In genomic region chr10:124574456-124575070, GRCh38 we compare ENCODE assay signal across 24 cellular contexts.
"Had no signal": no experiment of that assay in that cellular context is flagged by ENCODE, and none has a peak within 500 bp of the region (broad histone marks: within the 10 kb centered on the region; RNA-seq: fewer than 3 reads in every experiment).

No MANE protein-coding gene starts in this region.

- H3K36me3 Mint-ChIP-seq: immature natural killer cell, type B pancreatic cell had no signal

- H3K9me3 Mint-ChIP-seq: activated T-helper 1 cell treated with anti-CD3 and anti-CD28 coated beads, Interleukin-12 subunit alpha, Interleukin-12 subunit beta, Interleukin-2, Interleukin-4 antibody, amounts not matched to agents 30 ng/mL and 10 ng/mL and 1 ng/mL, durations not matched to agents 14 hours and 24 hours and 36 hours; immature natural killer cell; T-helper 1 cell treated with Interleukin-12 subunit alpha and Interleukin-12 subunit beta and Interleukin-4 antibody, amounts not matched to agents 30 μg/mL and 1 μg/mL, for 36 hours; type B pancreatic cell had no signal

- H3K4me1 Mint-ChIP-seq: immature natural killer cell had no signal

- H3K4me2 ChIP-seq: smooth muscle cell had no signal

- H3K36me3 ChIP-seq: brain microvascular endothelial cell, pancreas, uterus had no signal

- H3K27ac Mint-ChIP-seq: activated T-helper 1 cell treated with anti-CD3 and anti-CD28 coated beads, Interleukin-12 subunit alpha, Interleukin-12 subunit beta, Interleukin-2, Interleukin-4 antibody, amounts not matched to agents 30 ng/mL and 10 ng/mL and 1 ng/mL, durations not matched to agents 14 hours and 24 hours and 36 hours; immature natural killer cell; nephron progenitor cell; T-helper 1 cell treated with Interleukin-12 subunit alpha and Interleukin-12 subunit beta and Interleukin-4 antibody, amounts not matched to agents 30 μg/mL and 1 μg/mL, for 36 hours; type B pancreatic cell had no signal

- H3K4me3 ChIP-seq: mucosa of descending colon, pancreas, psoas muscle, smooth muscle cell, uterus had no signal

- ATAC-seq: left lobe of liver, pancreas, psoas muscle had no signal

- H3K4me1 ChIP-seq: pancreas, psoas muscle, uterus had no signal

- DNase-seq: activated CD4-positive, alpha-beta T cell treated with anti-CD3 and anti-CD28 coated beads for 4 hours; activated CD4-positive, alpha-beta T cell treated with anti-CD3 and anti-CD28 coated beads, Interleukin-2, amount 50 U/mL, for 4 hours; activated effector memory CD4-positive, alpha-beta T cell treated with anti-CD3 and anti-CD28 coated beads, Interleukin-2, amount 50 U/mL, for 16 hours; activated naive CD4-positive, alpha-beta T cell treated with anti-CD3 and anti-CD28 coated beads, Interleukin-2, amount 50 U/mL, for 16 hours; activated T-cell treated with anti-CD3 and anti-CD28 coated beads, Interleukin-2, amount 50 U/mL, for 1 hour; amniotic stem cell; brain microvascular endothelial cell; hippocampal formation; immature natural killer cell; nephron progenitor cell; pancreas; psoas muscle; stimulated activated CD4-positive, alpha-beta T cell treated with anti-CD3 and anti-CD28 coated beads, Interleukin-15, amount 100 ng/mL, for 24 hours; stimulated activated naive CD4-positive, alpha-beta T cell treated with Interleukin-2 at 50 U/mL for 16 hours; SW 1271; T-helper 9 cell; uterus had no signal

- H3K4me3 Mint-ChIP-seq: activated T-helper 1 cell treated with anti-CD3 and anti-CD28 coated beads, Interleukin-12 subunit alpha, Interleukin-12 subunit beta, Interleukin-2, Interleukin-4 antibody, amounts not matched to agents 30 ng/mL and 10 ng/mL and 1 ng/mL, durations not matched to agents 14 hours and 24 hours and 36 hours; immature natural killer cell; nephron progenitor cell; T-helper 1 cell treated with Interleukin-12 subunit alpha and Interleukin-12 subunit beta and Interleukin-4 antibody, amounts not matched to agents 30 μg/mL and 1 μg/mL, for 36 hours; type B pancreatic cell had no signal

- H3K9me3 ChIP-seq: mucosa of descending colon, pancreas, psoas muscle, uterus had no signal

- H3K27ac ChIP-seq: brain microvascular endothelial cell, pancreas, psoas muscle, uterus, VCaP had no signal

- H3K27me3 ChIP-seq: brain microvascular endothelial cell, pancreas, uterus had no signal
